Comparison of ENCODE assay signal across 8 cellular contexts in the genomic region with DNA sequence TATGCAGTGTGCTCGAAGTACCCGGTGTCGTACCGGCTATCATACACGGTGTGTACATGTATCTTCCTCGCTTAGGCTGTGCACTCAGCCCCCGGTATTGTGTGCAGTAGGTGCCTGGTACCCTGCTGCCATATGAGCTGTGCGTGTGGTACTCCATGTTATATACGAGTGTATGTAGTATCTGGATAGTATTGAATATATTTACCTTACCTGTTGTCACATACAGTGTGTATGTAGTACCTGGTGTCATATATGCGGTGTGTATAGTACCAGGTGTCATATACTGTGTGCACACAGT. TPM values are rescaled to one million over a fixed set of nuclear protein-coding genes. Genes with fewer than 3 reads are reported as not detected.
DNase-seq lines count a peak whose midpoint lies in the region; ATAC-seq, FAIRE-seq and TF ChIP-seq lines count a peak whose summit lies in the region.

No MANE protein-coding gene starts in this region.

- H3K27ac ChIP-seq in RWPE2 (ENCODE audit: poor library complexity, severe bottlenecking): peak overlapping the region; percentile 77
- H3K27ac ChIP-seq in psoas muscle: peak overlapping the region; percentile 96

- TF ChIP-seq CTCF in AG10803 (conservative IDR thresholded peaks at IDR 0.05; ENCODE audit: low read length): no peak
- TF ChIP-seq CTCF in RWPE2 (IDR thresholded peaks at IDR 0.05; ENCODE audit: poor library complexity, severe bottlenecking): no peak
- no peak for TF ChIP-seq CTCF in fibroblast of pulmonary artery (IDR thresholded peaks at IDR 0.05; ENCODE audit: low read length, missing control alignments)
- TF ChIP-seq CTCF in psoas muscle (IDR thresholded peaks at IDR 0.05): no peak

- H3K27me3 ChIP-seq in RWPE2 (ENCODE audit: insufficient read depth, poor library complexity, severe bottlenecking) (no peaks in the 10 kb centered on the region), psoas muscle (ENCODE audit: insufficient read depth in 3 of 3, low read length in 2 of 3) (no peaks in the 10 kb centered on the region)

- WGBS in psoas muscle, 3 donors: 10 to 16% (median 12%) methylated on average over 10 of the region's 10 CpGs

- H3K9me3 ChIP-seq in RWPE2 (ENCODE audit: severe bottlenecking) (no peaks in the 10 kb centered on the region), psoas muscle (no peaks in the 10 kb centered on the region)

- H3K4me1 ChIP-seq in RWPE2 (ENCODE audit: insufficient read depth, poor library complexity, severe bottlenecking): peaks cover 29% of the 10 kb centered on the region
- peaks cover 36% of the 10 kb centered on the region for H3K4me1 ChIP-seq in psoas muscle

- FAIRE-seq in frontal cortex (lab: Jason Lieb, UNC): no peak

- peak overlapping the region; percentile 85 for H3K4me3 ChIP-seq in AG10803 (ENCODE audit: low read length)
- peak overlapping the region; percentile 97 for H3K4me3 ChIP-seq in RWPE2 (ENCODE audit: severe bottlenecking)
- H3K4me3 ChIP-seq in fibroblast of pulmonary artery (replicated peaks; ENCODE audit: low read depth, low read length): peak overlapping the region; percentile 79
- H3K4me3 ChIP-seq in psoas muscle: peak overlapping the region; percentile 85

- ATAC-seq in GM21529 (IDR thresholded peaks at IDR 0.05; ENCODE audit: unreplicated experiment) (peak; percentile 25), RWPE2 (ENCODE audit: low read depth) (peak; percentile 35; the same call in 2 of the 3 replicates), psoas muscle (no peak), HG03280 (IDR thresholded peaks at IDR 0.05; ENCODE audit: unreplicated experiment) (no peak)

- H3K36me3 ChIP-seq in RWPE2 (ENCODE audit: low read depth) (no peaks in the 10 kb centered on the region), psoas muscle (ENCODE audit: insufficient read depth in 1 of 2, low read depth in 1 of 2) (no peaks in the 10 kb centered on the region)

- intact Hi-C loops in psoas muscle (cut with DNase I): no loop called here

- DNase-seq in AG10803 (ENCODE audit: low read depth) (no peak), RWPE2 (ENCODE audit: low spot score) (no peak), fibroblast of pulmonary artery (ENCODE audit: low read depth) (no peak), psoas muscle (no peak), frontal cortex (ENCODE audit: low spot score in 2 of 2) (no peak), NCI-H2196 (lab: John Stamatoyannopoulos, UW; ENCODE audit: unreplicated experiment) (no peak)

RNA-seq across cellular contexts. Expression of a gene that starts 1.2 kb away (rescaled TPM):
- total RNA-seq in psoas muscle: 10 to 100 TPM; 58.4 to 75.9 (median 61.8) TPM
- 10 to 100 TPM; 27.2 to 69.8 (median 34.3) TPM for polyA plus RNA-seq in psoas muscle
- total RNA-seq in frontal cortex: 179 TPM

Comparison
In these comparisons a context has a peak if more than half of its experiments do, and no peak if none do; other contexts are left out.
1. ATAC-seq: peak in GM21529 (single experiment) and RWPE2 (single experiment); none in psoas muscle (0 of 4) and HG03280 (single experiment).
2. Peak in every context shown above with its lines, with median percentiles within 50 percentile points of each other: H3K4me3 ChIP-seq.